ENCODE assay signal across 9 cellular contexts in genomic region chr15:86139828-86140227, GRCh38.
DNase-seq lines count a peak whose midpoint lies in the region; FAIRE-seq and TF ChIP-seq lines count a peak whose summit lies in the region.
"Had no signal": no experiment of that assay in that cellular context is flagged by ENCODE, and none has a peak within 500 bp of the region (broad histone marks: within the 10 kb centered on the region; RNA-seq: fewer than 3 reads in every experiment).

No MANE protein-coding gene starts in this region.

- H3K36me3 Mint-ChIP-seq in progenitor cell of endocrine pancreas (ENCODE audit: insufficient read depth), result no peaks in the 10 kb centered on the region
- H3K36me3 Mint-ChIP-seq: natural killer cell had no signal

- no peak overlapping the region for H3K4me3 Mint-ChIP-seq in progenitor cell of endocrine pancreas (ENCODE audit: low read depth)
- H3K4me3 Mint-ChIP-seq: natural killer cell had no signal

- H3K27ac ChIP-seq in HEK293 (ENCODE audit: extremely low read depth, low read depth, low read length) (no peak overlapping the region), small intestine (ENCODE audit: low read depth in 1 of 2, low read length in 1 of 2) (no peak overlapping the region)

- CTCF ChIA-PET in HEK293 (lab: Yijun Ruan, JAX), result no interaction called here

- H3K4me1 Mint-ChIP-seq in progenitor cell of endocrine pancreas (ENCODE audit: low read depth), result no peaks in the 10 kb centered on the region
- H3K4me1 Mint-ChIP-seq: natural killer cell had no signal

- H3K9me3 ChIP-seq in HEK293 (ENCODE audit: control insufficient read depth, insufficient read depth, low read depth, low read length) (no peaks in the 10 kb centered on the region), small intestine (ENCODE audit: control insufficient read depth, low read depth) (no peaks in the 10 kb centered on the region)

- no peak overlapping the region for H3K4me3 ChIP-seq in HEK293 (ENCODE audit: low read depth, low read length)
- no peak overlapping the region for H3K4me3 ChIP-seq in WI38 (ENCODE audit: low read depth, low read length)
- no peak overlapping the region for H3K4me3 ChIP-seq in small intestine (ENCODE audit: low read depth in 1 of 2, low read length in 2 of 2)

- peaks cover 4% of the 10 kb centered on the region for H3K27me3 Mint-ChIP-seq in progenitor cell of endocrine pancreas

- no peaks in the 10 kb centered on the region for H3K27me3 ChIP-seq in small intestine (ENCODE audit: control insufficient read depth in 2 of 2, insufficient read depth in 2 of 2, low read length in 2 of 2)

- peaks cover 3% of the 10 kb centered on the region for H3K9me3 Mint-ChIP-seq in progenitor cell of endocrine pancreas (ENCODE audit: low read depth)
- H3K9me3 Mint-ChIP-seq: natural killer cell had no signal

- peak; percentile 6 for DNase-seq in GM10266 (ENCODE audit: extremely low spot score)
- DNase-seq in progenitor cell of endocrine pancreas (ENCODE audit: low spot score, unreplicated experiment), result peak; percentile 10
- DNase-seq in NCI-H2081 (lab: John Stamatoyannopoulos, UW), result no peak
- no peak for DNase-seq in NCI-H748 (lab: John Stamatoyannopoulos, UW; ENCODE audit: unreplicated experiment)
- no peak for DNase-seq in small intestine
- no peak for DNase-seq in anterior cingulate cortex (lab: John Stamatoyannopoulos, UW)
- DNase-seq: natural killer cell had no signal

- 60 to 71% (median 70%) methylated on average over 9 of the region's 9 CpGs for WGBS in small intestine, 3 donors

- no peaks in the 10 kb centered on the region for H3K36me3 ChIP-seq in HEK293 (ENCODE audit: control insufficient read depth in 2 of 2, insufficient read depth in 1 of 2, low read length in 2 of 2)
- H3K36me3 ChIP-seq in small intestine (ENCODE audit: control insufficient read depth in 2 of 2, insufficient read depth in 2 of 2, low read length in 2 of 2), result no peaks in the 10 kb centered on the region

- H3K27ac Mint-ChIP-seq in progenitor cell of endocrine pancreas, result no peak overlapping the region
- H3K27ac Mint-ChIP-seq: natural killer cell had no signal

- POLR2A ChIA-PET in HEK293 (lab: Yijun Ruan, JAX), result no interaction called here

- TF ChIP-seq CTCF in GM10266 (IDR thresholded peaks at IDR 0.05; ENCODE audit: control insufficient read depth, insufficient read depth, low read depth, missing control alignments) (peak; percentile 34), HEK293 (tag by site-specific recombination; IDR thresholded peaks at IDR 0.05) (0 out of 2 replicates have a peak, but pooled peaks have one; percentile 23), WI38 (IDR thresholded peaks at IDR 0.05; ENCODE audit: low read depth, low read length) (0 out of 2 replicates have a peak, but pooled peaks have one; percentile 7), progenitor cell of endocrine pancreas (IDR thresholded peaks at IDR 0.05; ENCODE audit: unreplicated experiment) (peak; percentile 48)

- no peak for FAIRE-seq in small intestine (lab: Jason Lieb, UNC)

- H3K4me1 ChIP-seq in HEK293 (ENCODE audit: control insufficient read depth, insufficient read depth, low read length) (no peaks in the 10 kb centered on the region), small intestine (ENCODE audit: control insufficient read depth in 2 of 2, insufficient read depth in 1 of 2, low read depth in 1 of 2, low read length in 1 of 2) (no peaks in the 10 kb centered on the region)

TF ChIP-seq in HEK293, 187 proteins besides CTCF, POLR2A, EP300 and RAD21:
- TF ChIP-seq ZNF214 (tag by site-specific recombination; IDR thresholded peaks at IDR 0.05; ENCODE audit: borderline replicate concordance) (no peak), ZFHX2 (tag by site-specific recombination; conservative IDR thresholded peaks at IDR 0.05) (0 out of 2 replicates have a peak, but pooled peaks have one; percentile 18)

Comparison
In these comparisons a context has a peak if more than half of its experiments do, and no peak if none do; other contexts are left out.
1. DNase-seq: peak in GM10266 (single experiment) and progenitor cell of endocrine pancreas (single experiment); none in NCI-H2081 (0 of 2), NCI-H748 (single experiment), small intestine (single experiment) and anterior cingulate cortex (0 of 58).
2. Peak in every context shown above with its lines, with median percentiles within 50 percentile points of each other: CTCF ChIP-seq.